ENCODE assay signal across 13 cellular contexts in the genomic region with DNA sequence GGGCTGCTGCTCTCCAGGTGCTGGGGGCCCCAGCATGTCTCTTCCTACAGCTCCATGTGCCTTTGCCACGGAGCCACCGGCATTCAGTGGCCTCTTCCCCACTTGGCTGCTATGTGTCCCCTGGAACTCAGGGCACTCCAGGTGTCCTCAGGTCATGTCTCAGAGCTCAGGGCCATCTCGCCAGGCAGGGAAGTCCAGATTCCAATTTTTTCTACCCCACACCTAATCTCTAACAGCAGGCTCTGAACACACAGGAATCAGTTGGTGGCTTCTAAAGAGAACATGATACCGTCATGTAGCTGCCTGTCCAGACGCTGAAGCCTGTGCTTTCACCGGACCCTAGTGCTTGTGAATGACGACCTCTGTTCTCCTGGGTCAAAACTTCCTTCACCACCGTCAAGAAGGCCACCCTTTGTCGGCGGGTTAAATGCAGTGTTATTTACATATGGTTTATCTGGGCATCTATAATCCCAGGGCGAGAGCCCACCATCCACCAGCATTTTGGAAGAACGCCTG. TPM values are rescaled to one million over a fixed set of nuclear protein-coding genes. Genes with fewer than 3 reads are reported as not detected.
A peak's percentile ranks its signal among the peaks of the same experiment; 100 is the strongest.
DNase-seq lines count a peak whose midpoint lies in the region; ATAC-seq and TF ChIP-seq lines count a peak whose summit lies in the region.
"Had no signal": no experiment of that assay in that cellular context is flagged by ENCODE, and none has a peak within 500 bp of the region (broad histone marks: within the 10 kb centered on the region; RNA-seq: fewer than 3 reads in every experiment).

No MANE protein-coding gene starts in this region.

- no peak overlapping the region for H4K12ac ChIP-seq in trophoblast cell (ENCODE audit: low read depth, low read length)

- no peaks in the 10 kb centered on the region for H3K36me3 Mint-ChIP-seq in CD4-positive, alpha-beta T cell (ENCODE audit: low read depth)
- no peaks in the 10 kb centered on the region for H3K36me3 Mint-ChIP-seq in neural crest cell (ENCODE audit: low read depth)
- H3K36me3 Mint-ChIP-seq: CD4-positive, CD25-positive, alpha-beta regulatory T cell had no signal

- H3K27ac ChIP-seq in CD4-positive, alpha-beta T cell (ENCODE audit: low read depth, low read length): no peak overlapping the region
- H3K27ac ChIP-seq in Panc1 (ENCODE audit: low read length): peak overlapping the region; percentile 70
- no peak overlapping the region for H3K27ac ChIP-seq in trophoblast cell (ENCODE audit: low read depth, low read length)
- no peak overlapping the region for H3K27ac ChIP-seq in MM.1S (ENCODE audit: low read length)
- H3K27ac ChIP-seq: GM23248 had no signal

- no peaks in the 10 kb centered on the region for H3K9me3 Mint-ChIP-seq in CD4-positive, alpha-beta T cell
- H3K9me3 Mint-ChIP-seq in neural crest cell: no peaks in the 10 kb centered on the region
- H3K9me3 Mint-ChIP-seq: CD4-positive, CD25-positive, alpha-beta regulatory T cell had no signal

- no peaks in the 10 kb centered on the region for H3K9me2 ChIP-seq in MM.1S (replicated peaks; ENCODE audit: insufficient read depth, low read length)

- H3K14ac ChIP-seq in trophoblast cell (ENCODE audit: low read length): no peak overlapping the region

- no peak overlapping the region for H3K23ac ChIP-seq in trophoblast cell (ENCODE audit: low read length)

- no peak overlapping the region for H3K18ac ChIP-seq in trophoblast cell (ENCODE audit: low read length)

- H3K36me3 ChIP-seq in Panc1 (ENCODE audit: control insufficient read depth, insufficient read depth, low read length) (no peaks in the 10 kb centered on the region; the same call in 1 of the 2 replicates), trophoblast cell (ENCODE audit: control insufficient read depth in 1 of 2, insufficient read depth in 2 of 2, low read length in 2 of 2) (no peaks in the 10 kb centered on the region), MM.1S (replicated peaks; ENCODE audit: insufficient read depth, low read length) (no peaks in the 10 kb centered on the region)
- H3K36me3 ChIP-seq: BE2C, HAP-1 had no signal

- intact Hi-C loops in CD4-positive, alpha-beta T cell (cut with DNase I, micrococcal nuclease): no loop called here
- intact Hi-C loops in Panc1 (cut with micrococcal nuclease; ENCODE audit: unreplicated experiment): no loop called here

- no TSS peak for BruUV-seq in Panc1 (replicated peaks; lab: Mats Ljungman, UMichigan)

- H2BK120ac ChIP-seq in trophoblast cell (ENCODE audit: insufficient read depth, low read length, poor library complexity): no peak overlapping the region

- no peaks in the 10 kb centered on the region for H3K27me3 ChIP-seq in CD4-positive, alpha-beta T cell (ENCODE audit: control insufficient read depth, insufficient read depth, low read length)
- no peaks in the 10 kb centered on the region for H3K27me3 ChIP-seq in Panc1 (ENCODE audit: control insufficient read depth, insufficient read depth, low read length)
- peaks cover 23% of the 10 kb centered on the region for H3K27me3 ChIP-seq in trophoblast cell (ENCODE audit: insufficient read depth, low read length)
- H3K27me3 ChIP-seq in MM.1S (replicated peaks; ENCODE audit: insufficient read depth, low read length): peaks cover 31% of the 10 kb centered on the region
- H3K27me3 ChIP-seq: BE2C had no signal

- CTCF ChIA-PET in CD4-positive, alpha-beta T cell (lab: Charles Lee): no interaction called here
- CTCF ChIA-PET in Panc1 (lab: Charles Lee): no interaction called here

- no peaks in the 10 kb centered on the region for H3K4me1 Mint-ChIP-seq in CD4-positive, alpha-beta T cell (ENCODE audit: low read depth)
- peaks cover 16% of the 10 kb centered on the region for H3K4me1 Mint-ChIP-seq in neural crest cell

- in situ Hi-C loops in Panc1 (cut with HindIII; ENCODE audit: low pct_unique_long_range_greater_than_20kb, low sequenced_read_pairs): no loop called here

- no peak overlapping the region for H2BK12ac ChIP-seq in trophoblast cell (ENCODE audit: low read length)

- H3K79me2 ChIP-seq in trophoblast cell (ENCODE audit: control insufficient read depth, insufficient read depth, low read length, poor library complexity) (peaks cover 2% of the 10 kb centered on the region), MM.1S (ENCODE audit: low read length) (peaks cover 7% of the 10 kb centered on the region)

- H3K27me3 Mint-ChIP-seq in CD4-positive, alpha-beta T cell: peaks cover 11% of the 10 kb centered on the region
- H3K27me3 Mint-ChIP-seq in neural crest cell (ENCODE audit: low read depth): peaks cover 57% of the 10 kb centered on the region

- H3K27ac Mint-ChIP-seq in CD4-positive, alpha-beta T cell: no peak overlapping the region
- no peak overlapping the region for H3K27ac Mint-ChIP-seq in neural crest cell (ENCODE audit: unreplicated experiment)

- no peaks in the 10 kb centered on the region for H4K20me1 ChIP-seq in MM.1S (ENCODE audit: insufficient read depth, low read length)

- H2AK5ac ChIP-seq in trophoblast cell (ENCODE audit: low read length): no peak overlapping the region

- H2AFZ ChIP-seq in trophoblast cell (ENCODE audit: insufficient read depth, low read length, poor library complexity) (no peak overlapping the region), MM.1S (ENCODE audit: low read length) (no peak overlapping the region)
- H2AFZ ChIP-seq: GM23248 had no signal

- H3K4me3 Mint-ChIP-seq in CD4-positive, alpha-beta T cell: peak overlapping the region; percentile 20
- peak overlapping the region; percentile 16 for H3K4me3 Mint-ChIP-seq in neural crest cell

- no CpG with 5 or more reads among the region's 12 CpGs for WGBS in trophoblast cell (ENCODE audit: extremely low coverage, insufficient coverage, insufficient read length)

- H3K4me3 ChIP-seq in Panc1 (ENCODE audit: low read depth in 2 of 2, low read length in 2 of 2) (no peak overlapping the region), trophoblast cell (ENCODE audit: low read depth, low read length) (no peak overlapping the region), MM.1S (ENCODE audit: low read length) (no peak overlapping the region)
- H3K4me3 ChIP-seq: GM23248, HAP-1 had no signal

- TF ChIP-seq CTCF in CD4-positive, alpha-beta T cell (IDR thresholded peaks at IDR 0.05): no peak
- TF ChIP-seq CTCF in Panc1 (IDR thresholded peaks at IDR 0.05) (no peak), neural crest cell (conservative IDR thresholded peaks at IDR 0.05) (no peak), MM.1S (IDR thresholded peaks at IDR 0.05; ENCODE audit: low read length) (no peak)

- H3K4me2 ChIP-seq in trophoblast cell (ENCODE audit: low read length) (no peak overlapping the region), MM.1S (ENCODE audit: low read depth, low read length) (no peak overlapping the region)

- H3K9me3 ChIP-seq in CD4-positive, alpha-beta T cell (ENCODE audit: control insufficient read depth, low read length): no peaks in the 10 kb centered on the region
- no peaks in the 10 kb centered on the region for H3K9me3 ChIP-seq in Panc1 (ENCODE audit: control insufficient read depth, insufficient read depth, low read depth, low read length)
- no peaks in the 10 kb centered on the region for H3K9me3 ChIP-seq in trophoblast cell (ENCODE audit: insufficient read depth, low read depth, low read length)
- no peaks in the 10 kb centered on the region for H3K9me3 ChIP-seq in MM.1S (replicated peaks; ENCODE audit: insufficient read depth, low read length)
- H3K9me3 ChIP-seq: BE2C, Caco-2, HAP-1 had no signal

- no peak overlapping the region for H3K4ac ChIP-seq in trophoblast cell (ENCODE audit: low read depth, low read length)

- peak overlapping the region; percentile 10 for H4K91ac ChIP-seq in trophoblast cell (ENCODE audit: low read depth, low read length)

- DNase-seq in CD4-positive, alpha-beta T cell: no peak
- DNase-seq in Panc1 (ENCODE audit: low read depth, low spot score) (no peak), neural crest cell (ENCODE audit: low read depth, low spot score) (no peak), trophoblast cell (peak; percentile 74 to 87), OCI-M2 (lab: John Stamatoyannopoulos, UW; ENCODE audit: unreplicated experiment) (no peak), MM.1S (no peak)
- DNase-seq: ACHN; BE2C; Caco-2; CD4-positive, CD25-positive, alpha-beta regulatory T cell; GM23248 had no signal

- H3K4me1 ChIP-seq in Panc1 (ENCODE audit: control insufficient read depth, insufficient read depth, low read length) (peaks cover 50% of the 10 kb centered on the region), trophoblast cell (ENCODE audit: control insufficient read depth in 1 of 2, insufficient read depth in 2 of 2, low read length in 2 of 2) (peaks cover 14 to 18% of the 10 kb centered on the region in 2 experiments), MM.1S (ENCODE audit: low read length) (peaks cover 5% of the 10 kb centered on the region; the same call in 1 of the 2 replicates)

- no peaks in the 10 kb centered on the region for H3F3A ChIP-seq in MM.1S (ENCODE audit: insufficient read depth, low read length)

- no peak for ATAC-seq in CD4-positive, alpha-beta T cell (ENCODE audit: poor library complexity)
- no peak for ATAC-seq in Panc1
- ATAC-seq in GM19395 (IDR thresholded peaks at IDR 0.05; ENCODE audit: unreplicated experiment): no peak

- POLR2A ChIA-PET in CD4-positive, alpha-beta T cell (lab: Charles Lee): no interaction called here
- POLR2A ChIA-PET in Panc1 (lab: Charles Lee): interaction anchor here (0.6 kb wide), 1 partner anchor 373 kb away, joined by 3 read pairs; no protein-coding TSS in a partner anchor

- H4K8ac ChIP-seq in trophoblast cell (ENCODE audit: low read depth, low read length): no peak overlapping the region

- no peak overlapping the region for H3K9ac ChIP-seq in trophoblast cell (ENCODE audit: low read length)
- H3K9ac ChIP-seq in MM.1S (ENCODE audit: low read length): no peak overlapping the region
- H3K9ac ChIP-seq: GM23248 had no signal

- no peak overlapping the region for H2BK5ac ChIP-seq in trophoblast cell (ENCODE audit: low read depth, low read length, poor library complexity)

- H3K79me1 ChIP-seq in trophoblast cell (ENCODE audit: low read length): peaks cover 4% of the 10 kb centered on the region

RNA-seq across cellular contexts. Expression of gene SLCO4A1, which starts 4.2 kb away (rescaled TPM):
- total RNA-seq in CD4-positive, alpha-beta T cell: 1 to 10 TPM; 2.3 to 2.5 TPM
- total RNA-seq in Panc1 (2021; ENCODE audit: unreplicated experiment): 167 TPM
- polyA plus RNA-seq in Panc1 (2012; ENCODE audit: insufficient read length): 145 TPM
- total RNA-seq in neural crest cell: 7.0 and 8.2 TPM in 2 replicates
- 63.6 and 64.8 TPM in 2 replicates for polyA plus RNA-seq in trophoblast cell (2013)

Comparison
In these comparisons a context has a peak if more than half of its experiments do, and no peak if none do; other contexts are left out.
1. DNase-seq: peak in trophoblast cell (2 of 2); none in CD4-positive, alpha-beta T cell (0 of 10), Panc1 (single experiment), neural crest cell (single experiment), OCI-M2 (single experiment) and MM.1S (single experiment).
2. RNA of gene SLCO4A1, which starts 4.2 kb away (total RNA-seq): 167 TPM in Panc1 (single experiment); 7.0 to 8.2 TPM in neural crest cell and 2.3 to 2.5 TPM in CD4-positive, alpha-beta T cell; every median in the first group is over 10 times any median in the second.